25 cellular contexts compared by ENCODE assay signal in the genomic region with DNA sequence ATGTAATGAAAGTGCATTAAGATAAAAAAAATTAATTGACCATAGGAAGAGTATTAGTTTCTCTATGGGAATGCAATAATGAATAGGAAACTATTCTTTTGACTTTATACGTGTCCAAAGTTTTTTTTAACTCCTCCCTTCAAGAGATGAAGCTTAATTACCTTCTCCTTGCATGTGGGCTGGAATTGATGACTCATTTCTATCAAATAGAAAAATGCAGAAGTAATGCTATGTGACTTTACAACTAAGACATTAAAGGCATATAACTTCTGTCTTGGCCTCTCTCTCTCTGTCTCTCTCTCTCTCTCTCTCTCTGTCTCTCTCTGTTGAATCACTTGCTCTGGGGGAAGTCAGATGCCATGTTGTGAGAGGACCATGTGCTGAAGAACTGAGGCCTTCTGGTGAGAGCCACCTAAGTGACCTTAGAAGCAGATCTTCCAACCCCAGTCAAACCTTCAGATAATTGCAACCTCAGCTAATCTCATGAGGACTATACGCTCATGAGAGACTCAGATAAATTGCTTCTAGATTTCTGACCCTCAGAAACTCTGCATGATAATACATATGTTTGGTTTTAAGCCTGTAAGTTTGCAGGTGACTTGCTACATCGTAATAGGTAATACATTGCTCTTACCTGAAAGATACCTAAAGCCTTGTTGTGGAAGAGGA.
DNase-seq lines count a peak whose midpoint lies in the region; ATAC-seq, FAIRE-seq and TF ChIP-seq lines count a peak whose summit lies in the region.
"Had no signal": no experiment of that assay in that cellular context is flagged by ENCODE, and none has a peak within 500 bp of the region (broad histone marks: within the 10 kb centered on the region; RNA-seq: fewer than 3 reads in every experiment).

No MANE protein-coding gene starts in this region.

- TF ChIP-seq RAD21 in A549 (conservative IDR thresholded peaks at IDR 0.05 in 1 of 2, IDR thresholded peaks at IDR 0.05 in 1 of 2): no peak

- no peaks in the 10 kb centered on the region for H3K36me3 ChIP-seq in bronchial epithelial cell (ENCODE audit: control insufficient read depth, insufficient read depth, low read length)
- H3K36me3 ChIP-seq: BLaER1, upper lobe of right lung had no signal

- TF ChIP-seq POLR2A in A549 (IDR thresholded peaks at IDR 0.05; ENCODE audit: low read length): no peak

- FAIRE-seq in A549 (lab: Jason Lieb, UNC) (no peak), bronchial epithelial cell (lab: Jason Lieb, UNC) (no peak)
- FAIRE-seq: G401.6 had no signal

- H3K27ac ChIP-seq in A549: no peak overlapping the region
- H3K27ac ChIP-seq: BLaER1, dorsolateral prefrontal cortex, epithelial cell of prostate, upper lobe of right lung had no signal

- POLR2A ChIA-PET in A549 (lab: Yijun Ruan, JAX): no interaction called here

- no peak for TF ChIP-seq CTCF in A549 (IDR thresholded peaks at IDR 0.05)
- no peak for TF ChIP-seq CTCF in bronchial epithelial cell (IDR thresholded peaks at IDR 0.05; ENCODE audit: insufficient read depth, low read length, severe bottlenecking)

- TF ChIP-seq EP300 in A549 (IDR thresholded peaks at IDR 0.05): no peak

- no peak overlapping the region for H3K4me2 ChIP-seq in A549
- H3K4me2 ChIP-seq: BLaER1 had no signal

- 27% methylated on average over 3 of the region's 3 CpGs for WGBS in A549 (ENCODE audit: missing lambda C conversion rate)

- no peaks in the 10 kb centered on the region for H3K4me1 ChIP-seq in A549
- H3K4me1 ChIP-seq: BLaER1, upper lobe of right lung had no signal

- CTCF ChIA-PET in A549 (lab: Yijun Ruan, JAX): no interaction called here

- ATAC-seq in A549 (no peak), GM19452 (IDR thresholded peaks at IDR 0.05; ENCODE audit: unreplicated experiment) (no peak)
- ATAC-seq: naive thymus-derived CD4-positive, alpha-beta T cell; Right ventricle myocardium inferior; sciatic nerve; T-helper 17 cell; upper lobe of right lung had no signal

- no peaks in the 10 kb centered on the region for H3K27me3 ChIP-seq in bronchial epithelial cell (ENCODE audit: control insufficient read depth, insufficient read depth, low read length)
- H3K27me3 ChIP-seq: BLaER1, dorsolateral prefrontal cortex, upper lobe of right lung had no signal

- DNase-seq in A549 (ENCODE audit: low read depth in 1 of 2, low spot score in 1 of 2) (no peak), LHCN-M2 (ENCODE audit: low read depth) (peak; percentile 13), RPMI7951 (ENCODE audit: low read depth) (peak; percentile 21), bronchial epithelial cell (ENCODE audit: low read depth) (peak; percentile 32), COLO668 (lab: John Stamatoyannopoulos, UW; ENCODE audit: unreplicated experiment) (no peak), NCI-H128 (lab: John Stamatoyannopoulos, UW; ENCODE audit: unreplicated experiment) (no peak), DMS 273 (lab: John Stamatoyannopoulos, UW; ENCODE audit: unreplicated experiment) (no peak)
- DNase-seq: activated B cell treated with CpG ODN at 0.5 μM for 24 hours; activated CD4-positive, alpha-beta T cell treated with anti-CD3 and anti-CD28 coated beads, Interleukin-2, amount 50 U/mL, for 48 hours; activated gamma-delta T cell treated with Interleukin-2 at 50 U/mL for 16 hours; dorsolateral prefrontal cortex; foreskin melanocyte; KG1; naive thymus-derived CD4-positive, alpha-beta T cell; NCI-H1105; NCI-H510A treated with DMSO at 0.1 percent for 48 hours; NK-92 treated with Interleukin-12 subunit alpha and Interleukin-12 subunit beta, amount 100 ng/mL, for 24 hours; T-helper 17 cell; upper lobe of right lung had no signal

- no peaks in the 10 kb centered on the region for H3K9me3 ChIP-seq in A549
- H3K9me3 ChIP-seq: BLaER1, upper lobe of right lung had no signal

- H3K4me3 ChIP-seq in A549: no peak overlapping the region
- no peak overlapping the region for H3K4me3 ChIP-seq in bronchial epithelial cell (ENCODE audit: low read depth, low read length)
- H3K4me3 ChIP-seq: BLaER1, dorsolateral prefrontal cortex, upper lobe of right lung had no signal

TF ChIP-seq in A549, 52 proteins besides CTCF, POLR2A, EP300 and RAD21:
- TF ChIP-seq FOSL2 (IDR thresholded peaks at IDR 0.05) (no peak), FOSL2 (CRISPR knock-in tag; IDR thresholded peaks at IDR 0.05) (peak; percentile 43; the same call in 1 of the 2 replicates), KDM5A (IDR thresholded peaks at IDR 0.05) (no peak), MAFK (IDR thresholded peaks at IDR 0.05; ENCODE audit: partially characterized antibody) (peak; percentile 75)
- TF ChIP-seq, protein P1, sequence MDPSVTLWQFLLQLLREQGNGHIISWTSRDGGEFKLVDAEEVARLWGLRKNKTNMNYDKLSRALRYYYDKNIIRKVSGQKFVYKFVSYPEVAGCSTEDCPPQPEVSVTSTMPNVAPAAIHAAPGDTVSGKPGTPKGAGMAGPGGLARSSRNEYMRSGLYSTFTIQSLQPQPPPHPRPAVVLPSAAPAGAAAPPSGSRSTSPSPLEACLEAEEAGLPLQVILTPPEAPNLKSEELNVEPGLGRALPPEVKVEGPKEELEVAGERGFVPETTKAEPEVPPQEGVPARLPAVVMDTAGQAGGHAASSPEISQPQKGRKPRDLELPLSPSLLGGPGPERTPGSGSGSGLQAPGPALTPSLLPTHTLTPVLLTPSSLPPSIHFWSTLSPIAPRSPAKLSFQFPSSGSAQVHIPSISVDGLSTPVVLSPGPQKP (IDR thresholded peaks at IDR 0.05; ENCODE audit: low read depth, low read length): no peak
TF ChIP-seq in A549: peak in this region for 2.

Comparison
In these comparisons a context has a peak if more than half of its experiments do, and no peak if none do; other contexts are left out.
1. DNase-seq: peak in LHCN-M2 (single experiment), RPMI7951 (single experiment) and bronchial epithelial cell (single experiment); none in A549 (0 of 2), COLO668 (single experiment), NCI-H128 (single experiment) and DMS 273 (single experiment).